ENCODE assay signal across 1 cellular context in genomic region chr14:101334656-101335055, GRCh38.
TF ChIP-seq lines count a peak whose summit lies in the region.

No MANE protein-coding gene starts in this region.

TF ChIP-seq in HepG2, 621 proteins besides CTCF, POLR2A, EP300 and RAD21 (continued from another document):
- TF ChIP-seq GABPA (IDR thresholded peaks at IDR 0.05; ENCODE audit: low read depth, low read length) = no peak
- no peak for TF ChIP-seq GABPA (CRISPR knock-in tag; IDR thresholded peaks at IDR 0.05; ENCODE audit: low read depth)
- TF ChIP-seq HNF4G (IDR thresholded peaks at IDR 0.05; ENCODE audit: borderline replicate concordance, low read depth, low read length) = peak; percentile 92
- no peak; the same call in 1 of the 2 replicates for TF ChIP-seq HNF4G (CRISPR knock-in tag; IDR thresholded peaks at IDR 0.05; ENCODE audit: borderline replicate concordance, low read depth)
- TF ChIP-seq ZNF687 (CRISPR knock-in tag; IDR thresholded peaks at IDR 0.05) = no peak
- 0 out of 2 replicates have a peak, but pooled peaks have one; percentile 68 for TF ChIP-seq FOXO4 (CRISPR knock-in tag; conservative IDR thresholded peaks at IDR 0.05)
- peak; percentile 58; the same call in 1 of the 2 replicates for TF ChIP-seq WIZ (CRISPR knock-in tag; IDR thresholded peaks at IDR 0.05)
- 0 out of 2 replicates have a peak, but pooled peaks have one; percentile 7 for TF ChIP-seq IKZF5 (CRISPR knock-in tag; IDR thresholded peaks at IDR 0.05)
- no peak for TF ChIP-seq ZNF577 (CRISPR knock-in tag; IDR thresholded peaks at IDR 0.05; ENCODE audit: borderline replicate concordance, low read depth)
- 0 out of 2 replicates have a peak, but pooled peaks have one; percentile 41 for TF ChIP-seq ZNF792 (CRISPR knock-in tag; IDR thresholded peaks at IDR 0.05)
- no peak for TF ChIP-seq ZNF513 (CRISPR knock-in tag; conservative IDR thresholded peaks at IDR 0.05)
- TF ChIP-seq PPARG (CRISPR knock-in tag; conservative IDR thresholded peaks at IDR 0.05) = 0 out of 2 replicates have a peak, but pooled peaks have one; percentile 38
- no peak for TF ChIP-seq NFE2L1 (CRISPR knock-in tag; IDR thresholded peaks at IDR 0.05; ENCODE audit: borderline replicate concordance)
- TF ChIP-seq ZNF703 (CRISPR knock-in tag; IDR thresholded peaks at IDR 0.05; ENCODE audit: borderline replicate concordance) = no peak
- TF ChIP-seq ZFP36L2 (CRISPR knock-in tag; IDR thresholded peaks at IDR 0.05) = no peak
- TF ChIP-seq PATZ1 (CRISPR knock-in tag; IDR thresholded peaks at IDR 0.05) = peak; percentile 86; the same call in 1 of the 2 replicates
- no peak for TF ChIP-seq MYPOP (CRISPR knock-in tag; IDR thresholded peaks at IDR 0.05)
